In genomic region chr5:97142521-97143254, GRCh38 we compare ENCODE assay signal across 8 cellular contexts. TPM values are rescaled to one million over a fixed set of nuclear protein-coding genes. Genes with fewer than 3 reads are reported as not detected.
A peak's percentile ranks its signal among the peaks of the same experiment; 100 is the strongest.
DNase-seq lines count a peak whose midpoint lies in the region; ATAC-seq and TF ChIP-seq lines count a peak whose summit lies in the region.

Gene LIX1 (minus strand): TSS chr5:97142611. CDS start chr5:97142576, 35 bp downstream.

- H3K4me1 ChIP-seq in psoas muscle = no peaks in the 10 kb centered on the region

- no peak within 1 kb of the TSS for H3K27ac Mint-ChIP-seq in activated naive CD4-positive, alpha-beta T cell treated with anti-CD3 and anti-CD28 coated beads, Interleukin-2, amount 10 ng/mL, durations not matched to agents 7 days and 5 days
- H3K27ac Mint-ChIP-seq in activated T-helper 1 cell treated with anti-CD3 and anti-CD28 coated beads, Interleukin-12 subunit alpha, Interleukin-12 subunit beta, Interleukin-2, Interleukin-4 antibody, amounts not matched to agents 30 ng/mL and 10 ng/mL and 1 ng/mL, durations not matched to agents 14 hours and 24 hours and 36 hours = no peak within 1 kb of the TSS

- H3K27me3 ChIP-seq in psoas muscle (ENCODE audit: insufficient read depth in 3 of 3, low read length in 2 of 3) = no peaks in the 10 kb centered on the region

- intact Hi-C loops in left cardiac atrium (cut with DNase I) = loop anchor here (2.0 to 5.0 kb wide), 3 partner anchors 100 to 275 kb away; no protein-coding TSS in a partner anchor
- intact Hi-C loops in psoas muscle (cut with DNase I) = loop anchor here in 1 of 2 donors (5.0 kb wide), 1 partner anchor 95 kb away; no protein-coding TSS in a partner anchor
- intact Hi-C loops in activated T-helper 1 cell treated with anti-CD3 and anti-CD28 coated beads, Interleukin-12 subunit alpha, Interleukin-12 subunit beta, Interleukin-2, Interleukin-4 antibody, amounts not matched to agents 30 ng/mL and 10 ng/mL and 1 ng/mL, durations not matched to agents 14 hours and 24 hours and 36 hours (cut with micrococcal nuclease) = loop anchor here (1.0 to 5.0 kb wide), 6 partner anchors 48 to 390 kb away; partner anchors contain the start of gene LNPEP

- H3K27me3 Mint-ChIP-seq in activated naive CD4-positive, alpha-beta T cell treated with anti-CD3 and anti-CD28 coated beads, Interleukin-2, amount 10 ng/mL, durations not matched to agents 7 days and 5 days = peaks cover 28% of the 10 kb centered on the region
- H3K27me3 Mint-ChIP-seq in activated T-helper 1 cell treated with anti-CD3 and anti-CD28 coated beads, Interleukin-12 subunit alpha, Interleukin-12 subunit beta, Interleukin-2, Interleukin-4 antibody, amounts not matched to agents 30 ng/mL and 10 ng/mL and 1 ng/mL, durations not matched to agents 14 hours and 24 hours and 36 hours (ENCODE audit: insufficient read depth) = peaks cover 28% of the 10 kb centered on the region

- no peak within 1 kb of the TSS for H3K27ac ChIP-seq in psoas muscle

- peak; percentile 39 for TF ChIP-seq CTCF in psoas muscle (IDR thresholded peaks at IDR 0.05)

- H3K4me3 ChIP-seq in psoas muscle = no peak within 1 kb of the TSS

- H3K9me3 ChIP-seq in psoas muscle = no peaks in the 10 kb centered on the region

- H3K36me3 Mint-ChIP-seq in activated naive CD4-positive, alpha-beta T cell treated with anti-CD3 and anti-CD28 coated beads, Interleukin-2, amount 10 ng/mL, durations not matched to agents 7 days and 5 days = peaks cover 1% of the 10 kb centered on the region
- H3K36me3 Mint-ChIP-seq in activated T-helper 1 cell treated with anti-CD3 and anti-CD28 coated beads, Interleukin-12 subunit alpha, Interleukin-12 subunit beta, Interleukin-2, Interleukin-4 antibody, amounts not matched to agents 30 ng/mL and 10 ng/mL and 1 ng/mL, durations not matched to agents 14 hours and 24 hours and 36 hours (ENCODE audit: low read depth) = no peaks in the 10 kb centered on the region

- H3K4me3 Mint-ChIP-seq in activated naive CD4-positive, alpha-beta T cell treated with anti-CD3 and anti-CD28 coated beads, Interleukin-2, amount 10 ng/mL, durations not matched to agents 7 days and 5 days = no peak within 1 kb of the TSS
- H3K4me3 Mint-ChIP-seq in activated T-helper 1 cell treated with anti-CD3 and anti-CD28 coated beads, Interleukin-12 subunit alpha, Interleukin-12 subunit beta, Interleukin-2, Interleukin-4 antibody, amounts not matched to agents 30 ng/mL and 10 ng/mL and 1 ng/mL, durations not matched to agents 14 hours and 24 hours and 36 hours = no peak within 1 kb of the TSS

- CTCF ChIA-PET in activated naive CD4-positive, alpha-beta T cell treated with anti-CD3 and anti-CD28 coated beads, Interleukin-2, amount 10 ng/mL, durations not matched to agents 7 days and 5 days (lab: Charles Lee) = interaction anchor here (0.7 to 5.6 kb wide), 39 partner anchors 9 to 528 kb away, joined by 3 to 53 read pairs (median 4); partner anchors contain the start of gene LNPEP

- ATAC-seq in GM18861 (IDR thresholded peaks at IDR 0.05; ENCODE audit: unreplicated experiment) (peak; percentile 86), HG03066 (IDR thresholded peaks at IDR 0.05; ENCODE audit: low read depth, unreplicated experiment) (peak; percentile 56), left cardiac atrium (peak; percentile 72 to 83), psoas muscle (peak in 2 of 4 donors; percentile 55 to 67)

- 52 to 56% (median 54%) methylated on average over 6 of the region's 6 CpGs for WGBS in psoas muscle, 3 donors

- H3K36me3 ChIP-seq in psoas muscle (ENCODE audit: insufficient read depth in 1 of 2, low read depth in 1 of 2) = no peaks in the 10 kb centered on the region

- no peaks in the 10 kb centered on the region for H3K9me3 Mint-ChIP-seq in activated naive CD4-positive, alpha-beta T cell treated with anti-CD3 and anti-CD28 coated beads, Interleukin-2, amount 10 ng/mL, durations not matched to agents 7 days and 5 days
- H3K9me3 Mint-ChIP-seq in activated T-helper 1 cell treated with anti-CD3 and anti-CD28 coated beads, Interleukin-12 subunit alpha, Interleukin-12 subunit beta, Interleukin-2, Interleukin-4 antibody, amounts not matched to agents 30 ng/mL and 10 ng/mL and 1 ng/mL, durations not matched to agents 14 hours and 24 hours and 36 hours = no peaks in the 10 kb centered on the region

- DNase-seq in COR-L47 (lab: John Stamatoyannopoulos, UW) (peak; percentile 72), NCI-H2227 (lab: John Stamatoyannopoulos, UW; ENCODE audit: unreplicated experiment) (peak; percentile 69), left cardiac atrium (no peak), psoas muscle (no peak)
- DNase-seq in activated naive CD4-positive, alpha-beta T cell treated with anti-CD3 and anti-CD28 coated beads, Interleukin-2, amount 10 ng/mL, durations not matched to agents 7 days and 5 days = peak; percentile 58
- DNase-seq in activated T-helper 1 cell treated with anti-CD3 and anti-CD28 coated beads, Interleukin-12 subunit alpha, Interleukin-12 subunit beta, Interleukin-2, Interleukin-4 antibody, amounts not matched to agents 30 ng/mL and 10 ng/mL and 1 ng/mL, durations not matched to agents 14 hours and 24 hours and 36 hours (ENCODE audit: low spot score) = no peak

- H3K4me1 Mint-ChIP-seq in activated naive CD4-positive, alpha-beta T cell treated with anti-CD3 and anti-CD28 coated beads, Interleukin-2, amount 10 ng/mL, durations not matched to agents 7 days and 5 days = no peaks in the 10 kb centered on the region
- H3K4me1 Mint-ChIP-seq in activated T-helper 1 cell treated with anti-CD3 and anti-CD28 coated beads, Interleukin-12 subunit alpha, Interleukin-12 subunit beta, Interleukin-2, Interleukin-4 antibody, amounts not matched to agents 30 ng/mL and 10 ng/mL and 1 ng/mL, durations not matched to agents 14 hours and 24 hours and 36 hours (ENCODE audit: low read depth) = peaks cover 7% of the 10 kb centered on the region

RNA-seq across cellular contexts. Expression of gene LIX1, which starts in this region (rescaled TPM):
- total RNA-seq in left cardiac atrium = under 1 TPM; 0.15 to 0.16 TPM
- total RNA-seq in psoas muscle = not detected
- polyA plus RNA-seq in psoas muscle = under 1 TPM in 2 of 3 donors, not detected in 1; under 0.01 to 0.03 TPM
- not detected in 2 replicates for total RNA-seq in activated T-helper 1 cell treated with anti-CD3 and anti-CD28 coated beads, Interleukin-12 subunit alpha, Interleukin-12 subunit beta, Interleukin-2, Interleukin-4 antibody, amounts not matched to agents 30 ng/mL and 10 ng/mL and 1 ng/mL, durations not matched to agents 14 hours and 24 hours and 36 hours

Comparison
In these comparisons a context has a peak if more than half of its experiments do, and no peak if none do; other contexts are left out.
1. Peak in ATAC-seq in left cardiac atrium; RNA of the gene not detected or under 1 TPM.
2. DNase-seq: peak in COR-L47 (single experiment), NCI-H2227 (single experiment) and activated naive CD4-positive, alpha-beta T cell treated with anti-CD3 and anti-CD28 coated beads, Interleukin-2, amount 10 ng/mL, durations not matched to agents 7 days and 5 days (single experiment); none in left cardiac atrium (single experiment), psoas muscle (0 of 2) and activated T-helper 1 cell treated with anti-CD3 and anti-CD28 coated beads, Interleukin-12 subunit alpha, Interleukin-12 subunit beta, Interleukin-2, Interleukin-4 antibody, amounts not matched to agents 30 ng/mL and 10 ng/mL and 1 ng/mL, durations not matched to agents 14 hours and 24 hours and 36 hours (single experiment).